In the genomic region with DNA sequence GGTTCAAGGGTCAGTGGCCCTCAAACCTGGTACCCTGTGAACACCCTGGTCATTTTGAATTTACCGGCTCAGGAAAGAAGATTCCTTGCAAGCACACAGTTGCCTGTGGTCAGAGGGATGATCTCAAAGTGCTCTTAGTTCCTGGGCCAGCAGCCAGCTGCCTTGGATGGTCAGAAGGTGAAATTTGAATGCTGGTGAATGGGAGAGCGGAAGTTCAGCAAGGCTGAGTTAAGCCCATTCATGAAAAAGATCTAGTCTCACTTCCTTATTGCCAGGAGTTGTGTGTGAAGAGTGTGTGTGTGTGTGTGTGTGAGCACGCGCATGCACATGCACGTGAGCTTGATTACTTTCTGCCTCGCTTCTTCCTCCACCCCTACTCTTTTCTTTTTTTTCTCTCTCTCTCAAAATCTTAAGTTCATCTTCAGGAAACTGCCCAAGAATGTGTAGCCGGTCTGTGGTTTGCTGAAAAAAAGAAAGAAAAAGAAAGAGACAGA, we compare ENCODE assay signal across 8 cellular contexts.
DNase-seq lines count a peak whose midpoint lies in the region; ATAC-seq and TF ChIP-seq lines count a peak whose summit lies in the region.

No MANE protein-coding gene starts in this region.

- TF ChIP-seq POLR2A in erythroblast (IDR thresholded peaks at IDR 0.05; ENCODE audit: low read length) (no peak), prostate gland (IDR thresholded peaks at IDR 0.05) (no peak)

- H3K4me1 Mint-ChIP-seq in stimulated activated effector memory CD8-positive, alpha-beta T cell treated with anti-CD3 and anti-CD28 coated beads, Interleukin-12 subunit alpha, Interleukin-12 subunit beta, amount 100 ng/mL, for 72 hours: peaks cover 54% of the 10 kb centered on the region

- POLR2A ChIA-PET in AG04450 (lab: Yijun Ruan, JAX): no interaction called here

- H3K36me3 Mint-ChIP-seq in stimulated activated effector memory CD8-positive, alpha-beta T cell treated with anti-CD3 and anti-CD28 coated beads, Interleukin-12 subunit alpha, Interleukin-12 subunit beta, amount 100 ng/mL, for 72 hours: no peaks in the 10 kb centered on the region

- CTCF ChIA-PET in AG04450 (lab: Charles Lee): interaction anchor here (0.6 to 3.1 kb wide), 5 partner anchors 11 to 232 kb away, joined by 3 to 25 read pairs (median 4); no protein-coding TSS in a partner anchor

- TF ChIP-seq CTCF in AG04450 (IDR thresholded peaks at IDR 0.05; ENCODE audit: low read depth, low read length): no peak
- no peak for TF ChIP-seq CTCF in fibroblast of villous mesenchyme (IDR thresholded peaks at IDR 0.05; ENCODE audit: insufficient read depth, low read depth, low read length)
- no peak for TF ChIP-seq CTCF in prostate gland (IDR thresholded peaks at IDR 0.05)

- in situ Hi-C loops in SK-MEL-5 (cut with HindIII; ENCODE audit: low pct_unique_long_range_greater_than_20kb, low sequenced_read_pairs): no loop called here

- no peak overlapping the region for H3K27ac ChIP-seq in AG04450 (ENCODE audit: low read depth, low read length)
- H3K27ac ChIP-seq in prostate gland: no peak overlapping the region

- H3K27me3 ChIP-seq in AG04450 (ENCODE audit: control insufficient read depth, insufficient read depth, low read length): peaks cover 4% of the 10 kb centered on the region
- peaks cover 4% of the 10 kb centered on the region for H3K27me3 ChIP-seq in prostate gland (replicated peaks; ENCODE audit: insufficient read depth)

- no peaks in the 10 kb centered on the region for H3K9me3 ChIP-seq in AG04450 (ENCODE audit: control insufficient read depth, insufficient read depth, low read length)
- no peaks in the 10 kb centered on the region for H3K9me3 ChIP-seq in prostate gland

- H3K36me3 ChIP-seq in prostate gland: no peaks in the 10 kb centered on the region

- no peaks in the 10 kb centered on the region for H3K9me3 Mint-ChIP-seq in stimulated activated effector memory CD8-positive, alpha-beta T cell treated with anti-CD3 and anti-CD28 coated beads, Interleukin-12 subunit alpha, Interleukin-12 subunit beta, amount 100 ng/mL, for 72 hours

- 20% methylated on average over 7 of the region's 7 CpGs for WGBS in prostate gland

- peak; percentile 27 for DNase-seq in AG04450 (ENCODE audit: low read depth, low spot score)
- DNase-seq in SK-MEL-5 (ENCODE audit: low read depth, low spot score): peak; percentile 17
- DNase-seq in fibroblast of villous mesenchyme (ENCODE audit: low read depth): peak; percentile 74
- DNase-seq in stimulated activated effector memory CD8-positive, alpha-beta T cell treated with anti-CD3 and anti-CD28 coated beads, Interleukin-12 subunit alpha, Interleukin-12 subunit beta, amount 100 ng/mL, for 72 hours (ENCODE audit: low spot score in 2 of 2): peak in 1 of 2 donors; percentile 48
- DNase-seq in erythroblast (lab: John Stamatoyannopoulos, UW): no peak
- no peak for DNase-seq in prostate gland (ENCODE audit: low spot score)

- peak overlapping the region; percentile 85 for H3K27ac Mint-ChIP-seq in stimulated activated effector memory CD8-positive, alpha-beta T cell treated with anti-CD3 and anti-CD28 coated beads, Interleukin-12 subunit alpha, Interleukin-12 subunit beta, amount 100 ng/mL, for 72 hours

- ATAC-seq in GM18867 (IDR thresholded peaks at IDR 0.05; ENCODE audit: unreplicated experiment) (peak; percentile 47), HG03060 (IDR thresholded peaks at IDR 0.05; ENCODE audit: low read depth, unreplicated experiment) (peak; percentile 42)
- no peak for ATAC-seq in stimulated activated effector memory CD8-positive, alpha-beta T cell treated with anti-CD3 and anti-CD28 coated beads, Interleukin-12 subunit alpha, Interleukin-12 subunit beta, amount 100 ng/mL, for 72 hours

- intact Hi-C loops in prostate gland (cut with DNase I): no loop called here

- no peak overlapping the region for H3K4me3 ChIP-seq in AG04450 (ENCODE audit: low read depth, low read length)
- no peak overlapping the region for H3K4me3 ChIP-seq in fibroblast of villous mesenchyme (ENCODE audit: low read depth, low read length)
- no peak overlapping the region for H3K4me3 ChIP-seq in prostate gland

- H3K4me3 Mint-ChIP-seq in stimulated activated effector memory CD8-positive, alpha-beta T cell treated with anti-CD3 and anti-CD28 coated beads, Interleukin-12 subunit alpha, Interleukin-12 subunit beta, amount 100 ng/mL, for 72 hours: peak overlapping the region; percentile 72

- no peaks in the 10 kb centered on the region for H3K4me1 ChIP-seq in prostate gland (replicated peaks)

Comparison
In these comparisons a context has a peak if more than half of its experiments do, and no peak if none do; other contexts are left out.
1. DNase-seq: peak in AG04450 (single experiment), SK-MEL-5 (single experiment) and fibroblast of villous mesenchyme (single experiment); none in erythroblast (0 of 2) and prostate gland (single experiment).